In the genomic region with DNA sequence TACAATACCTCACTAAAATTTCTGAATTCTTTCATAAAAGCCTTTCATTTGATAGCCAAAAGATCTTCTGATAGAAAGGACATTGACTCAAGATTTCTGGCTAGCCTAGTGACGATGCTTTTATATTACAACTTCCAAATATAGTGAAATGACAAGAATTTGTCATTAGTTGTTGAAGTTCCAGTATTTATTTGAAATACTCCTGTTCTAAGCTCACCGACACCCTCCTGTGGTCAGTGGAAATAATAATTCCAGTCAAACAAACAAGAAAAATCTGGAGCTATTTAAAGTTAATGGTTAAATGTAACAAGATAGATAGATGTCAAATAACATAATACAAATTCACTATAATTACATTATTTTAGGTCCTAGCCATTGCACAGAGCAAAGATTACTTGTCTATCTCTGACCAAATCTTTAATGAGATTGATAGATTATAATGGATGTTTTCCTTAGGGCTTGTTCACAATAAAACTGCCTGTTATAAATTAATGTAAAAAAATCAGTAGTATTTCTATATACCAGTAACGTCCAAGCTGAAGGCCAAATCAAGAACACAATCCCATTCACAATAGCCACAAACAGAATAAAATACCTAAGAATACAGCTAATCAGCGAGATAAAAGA, we compare ENCODE assay signal across 8 cellular contexts.
DNase-seq lines count a peak whose midpoint lies in the region; ATAC-seq and TF ChIP-seq lines count a peak whose summit lies in the region.

No MANE protein-coding gene starts in this region.

- no peak for ATAC-seq in HG02623 (IDR thresholded peaks at IDR 0.05; ENCODE audit: unreplicated experiment)

- no peaks in the 10 kb centered on the region for H3K36me3 Mint-ChIP-seq in activated CD4-positive, alpha-beta T cell treated with anti-CD3 and anti-CD28 coated beads, Interleukin-2, amount 10 ng/mL, durations not matched to agents 7 days and 5 days (ENCODE audit: low read depth)

- peaks cover 5% of the 10 kb centered on the region for H3K4me1 Mint-ChIP-seq in activated CD4-positive, alpha-beta T cell treated with anti-CD3 and anti-CD28 coated beads, Interleukin-2, amount 10 ng/mL, durations not matched to agents 7 days and 5 days

- H3K9me3 Mint-ChIP-seq in activated CD4-positive, alpha-beta T cell treated with anti-CD3 and anti-CD28 coated beads, Interleukin-2, amount 10 ng/mL, durations not matched to agents 7 days and 5 days: no peaks in the 10 kb centered on the region

- POLR2A ChIA-PET in activated CD4-positive, alpha-beta T cell treated with anti-CD3 and anti-CD28 coated beads, Interleukin-2, amount 10 ng/mL, durations not matched to agents 7 days and 5 days (lab: Charles Lee): no interaction called here

- H3K4me3 Mint-ChIP-seq in activated CD4-positive, alpha-beta T cell treated with anti-CD3 and anti-CD28 coated beads, Interleukin-2, amount 10 ng/mL, durations not matched to agents 7 days and 5 days: no peak overlapping the region

- DNase-seq in NOMO-1 treated with DMSO at 0.1 percent for 48 hours (lab: John Stamatoyannopoulos, UW; ENCODE audit: unreplicated experiment) (peak; percentile 56), NOMO-1 treated with dmso at 0.1 percent for 144 hours (lab: John Stamatoyannopoulos, UW; ENCODE audit: unreplicated experiment) (no peak), LHCN-M2 (ENCODE audit: low read depth) (peak; percentile 63), foreskin fibroblast (peak; percentile 51 to 79), putamen (ENCODE audit: low spot score) (peak; percentile 58), ecto neural progenitor cell (ENCODE audit: low spot score) (no peak)
- DNase-seq in activated CD4-positive, alpha-beta T cell treated with anti-CD3 and anti-CD28 coated beads, Interleukin-2, amount 10 ng/mL, durations not matched to agents 7 days and 5 days: peak; percentile 63

- no peaks in the 10 kb centered on the region for H3K27me3 Mint-ChIP-seq in activated CD4-positive, alpha-beta T cell treated with anti-CD3 and anti-CD28 coated beads, Interleukin-2, amount 10 ng/mL, durations not matched to agents 7 days and 5 days

- CTCF ChIA-PET in activated CD4-positive, alpha-beta T cell treated with anti-CD3 and anti-CD28 coated beads, Interleukin-2, amount 10 ng/mL, durations not matched to agents 7 days and 5 days (lab: Charles Lee): interaction anchor here (0.6 to 1.6 kb wide), 12 partner anchors 8 to 1877 kb away, joined by 3 to 6 read pairs (median 3); no protein-coding TSS in a partner anchor

- H3K27ac Mint-ChIP-seq in activated CD4-positive, alpha-beta T cell treated with anti-CD3 and anti-CD28 coated beads, Interleukin-2, amount 10 ng/mL, durations not matched to agents 7 days and 5 days: no peak overlapping the region

- TF ChIP-seq CTCF in foreskin fibroblast (IDR thresholded peaks at IDR 0.05; ENCODE audit: low read depth, low read length): peak; percentile 42

- H3K4me3 ChIP-seq in foreskin fibroblast (ENCODE audit: low read depth in 1 of 2, low read length in 2 of 2): no peak overlapping the region

Comparison
In these comparisons a context has a peak if more than half of its experiments do, and no peak if none do; other contexts are left out.
1. DNase-seq: peak in NOMO-1 treated with DMSO at 0.1 percent for 48 hours (single experiment), LHCN-M2 (single experiment), activated CD4-positive, alpha-beta T cell treated with anti-CD3 and anti-CD28 coated beads, Interleukin-2, amount 10 ng/mL, durations not matched to agents 7 days and 5 days (single experiment), foreskin fibroblast (2 of 2) and putamen (single experiment); none in NOMO-1 treated with dmso at 0.1 percent for 144 hours (single experiment) and ecto neural progenitor cell (single experiment).